Comparison of ENCODE assay signal across 8 cellular contexts in the genomic region with DNA sequence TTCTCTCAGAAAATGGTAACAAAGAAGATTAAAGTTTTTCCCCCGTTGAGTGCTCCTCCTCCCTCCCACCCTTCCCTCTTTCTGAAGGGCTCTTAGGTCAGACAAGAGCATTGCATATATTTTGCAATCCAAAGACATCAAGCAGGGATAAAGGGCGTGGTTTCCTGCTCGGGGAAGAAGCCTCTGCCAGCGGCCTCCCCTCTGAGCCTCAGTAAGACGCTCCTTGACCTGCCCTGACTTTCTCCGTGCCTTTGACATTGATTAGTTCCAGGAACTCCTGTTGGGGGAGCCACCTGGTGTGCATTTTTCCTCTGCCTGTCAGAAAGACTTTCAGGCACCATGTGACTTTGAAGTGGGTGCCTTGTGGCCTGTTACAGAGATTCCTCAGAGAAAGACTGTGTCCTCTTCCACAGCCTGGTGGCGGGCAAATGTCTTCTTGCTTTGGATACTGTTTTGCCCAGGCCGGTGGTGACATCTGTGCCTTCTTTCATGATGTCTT.
DNase-seq lines count a peak whose midpoint lies in the region; ATAC-seq and TF ChIP-seq lines count a peak whose summit lies in the region.

No MANE protein-coding gene starts in this region.

- no peaks in the 10 kb centered on the region for H3K27me3 Mint-ChIP-seq in activated T-helper 17 cell treated with anti-CD3 and anti-CD28 coated beads, Interleukin-2, amount 50 U/mL, for 72 hours

- no peaks in the 10 kb centered on the region for H3K9me3 ChIP-seq in thyroid gland

- peak overlapping the region; percentile 28 for H3K4me3 Mint-ChIP-seq in activated T-helper 17 cell treated with anti-CD3 and anti-CD28 coated beads, Interleukin-2, amount 50 U/mL, for 72 hours

- peak overlapping the region; percentile 38 to 65 (median 39) for H3K27ac ChIP-seq in thyroid gland

- no peak for TF ChIP-seq POLR2A in thyroid gland (IDR thresholded peaks at IDR 0.05)

- 41 to 48% methylated on average over 7 to 8 of the region's 8 CpGs for WGBS in thyroid gland, 2 donors

- peak; percentile 44 for DNase-seq in H7
- DNase-seq in NCI-H524 treated with DMSO at 0.1 percent for 48 hours (lab: John Stamatoyannopoulos, UW), result peak; percentile 94
- peak; percentile 82 for DNase-seq in iPS-NIHi7 (ENCODE audit: extremely low spot score)
- DNase-seq in thyroid gland, result peak; percentile 44 to 47
- DNase-seq in GM10266 (ENCODE audit: extremely low spot score), result no peak

- H3K9me3 Mint-ChIP-seq in activated T-helper 17 cell treated with anti-CD3 and anti-CD28 coated beads, Interleukin-2, amount 50 U/mL, for 72 hours, result no peaks in the 10 kb centered on the region

- peaks cover 19 to 21% of the 10 kb centered on the region in 2 donors for H3K4me1 ChIP-seq in thyroid gland

- no peak overlapping the region for H3K4me3 ChIP-seq in H7 (ENCODE audit: insufficient read depth, low read depth, low read length)
- H3K4me3 ChIP-seq in thyroid gland (replicated peaks in 1 of 3), result no peak overlapping the region

- H3K4me1 Mint-ChIP-seq in activated T-helper 17 cell treated with anti-CD3 and anti-CD28 coated beads, Interleukin-2, amount 50 U/mL, for 72 hours, result peaks cover 10% of the 10 kb centered on the region

- no peak overlapping the region for H3K27ac Mint-ChIP-seq in activated T-helper 17 cell treated with anti-CD3 and anti-CD28 coated beads, Interleukin-2, amount 50 U/mL, for 72 hours

- intact Hi-C loops in thyroid gland (cut with DNase I), result no loop called here

- H3K36me3 Mint-ChIP-seq in activated T-helper 17 cell treated with anti-CD3 and anti-CD28 coated beads, Interleukin-2, amount 50 U/mL, for 72 hours (ENCODE audit: low read depth), result no peaks in the 10 kb centered on the region

- H3K36me3 ChIP-seq in H7 (replicated peaks; ENCODE audit: control insufficient read depth, insufficient read depth, low read length) (no peaks in the 10 kb centered on the region), thyroid gland (no peaks in the 10 kb centered on the region)

- peak; percentile 91 for ATAC-seq in activated T-helper 17 cell treated with anti-CD3 and anti-CD28 coated beads, Interleukin-2, amount 50 U/mL, for 72 hours (replicated peaks)
- ATAC-seq in GM18909 (IDR thresholded peaks at IDR 0.05; ENCODE audit: poor library complexity, unreplicated experiment) (no peak), HG03354 (IDR thresholded peaks at IDR 0.05; ENCODE audit: poor library complexity, severe bottlenecking, unreplicated experiment) (no peak)

- TF ChIP-seq CTCF in thyroid gland (IDR thresholded peaks at IDR 0.05) (peak in 1 of 6 experiments; percentile 10), GM10266 (IDR thresholded peaks at IDR 0.05; ENCODE audit: control insufficient read depth, insufficient read depth, low read depth, missing control alignments) (no peak)

- no peaks in the 10 kb centered on the region for H3K27me3 ChIP-seq in H7 (ENCODE audit: control insufficient read depth, insufficient read depth, low read length)
- no peaks in the 10 kb centered on the region for H3K27me3 ChIP-seq in thyroid gland
